14 cellular contexts compared by ENCODE assay signal in genomic region chr17:40019140-40019991, GRCh38. TPM values are rescaled to one million over a fixed set of nuclear protein-coding genes. Genes with fewer than 3 reads are reported as not detected.
DNase-seq lines count a peak whose midpoint lies in the region; ATAC-seq and TF ChIP-seq lines count a peak whose summit lies in the region.
"Had no signal": no experiment of that assay in that cellular context is flagged by ENCODE, and none has a peak within 500 bp of the region (broad histone marks: within the 10 kb centered on the region; RNA-seq: fewer than 3 reads in every experiment).

No MANE protein-coding gene starts in this region.

- peaks cover 91% of the 10 kb centered on the region for H3K4me1 Mint-ChIP-seq in HFFc6 (ENCODE audit: low read depth)
- H3K4me1 Mint-ChIP-seq: central memory CD8-positive, alpha-beta T cell had no signal

- no peak overlapping the region for H3K4me3 ChIP-seq in astrocyte of the spinal cord (ENCODE audit: low read depth, low read length)
- H3K4me3 ChIP-seq: prostate gland had no signal

- peak overlapping the region; percentile 80 for H3K4me3 Mint-ChIP-seq in HFFc6
- H3K4me3 Mint-ChIP-seq: activated CD8-positive, alpha-beta T cell treated with anti-CD3 and anti-CD28 coated beads for 36 hours; central memory CD8-positive, alpha-beta T cell had no signal

- intact Hi-C loops in left ventricle myocardium superior (cut with micrococcal nuclease) = no loop called here

- DNase-seq in HFFc6 = peak; percentile 87
- DNase-seq in astrocyte of the spinal cord (ENCODE audit: low read depth, low spot score) = peak; percentile 83
- DNase-seq in left ventricle myocardium superior = peak; percentile 48
- DNase-seq in stromal cell of bone marrow (ENCODE audit: low read depth) = peak; percentile 47
- DNase-seq in KBM-7 = no peak
- no peak for DNase-seq in RPMI8226
- no peak for DNase-seq in activated CD4-positive, alpha-beta T cell treated with anti-CD3 and anti-CD28 coated beads for 4 hours
- DNase-seq: activated CD8-positive, alpha-beta T cell treated with anti-CD3 and anti-CD28 coated beads for 36 hours; NCI-H2081; stimulated activated CD8-positive, alpha-beta memory T cell treated with anti-CD3 and anti-CD28 coated beads, Interleukin-4, amount 100 ng/mL, for 48 hours had no signal

- peaks cover 6% of the 10 kb centered on the region; the same call in 1 of the 2 replicates for H3K36me3 Mint-ChIP-seq in HFFc6 (ENCODE audit: low read depth)

- no peaks in the 10 kb centered on the region for H3K9me3 Mint-ChIP-seq in HFFc6
- H3K9me3 Mint-ChIP-seq: activated CD8-positive, alpha-beta T cell treated with anti-CD3 and anti-CD28 coated beads for 36 hours; central memory CD8-positive, alpha-beta T cell had no signal

- in situ Hi-C loops in astrocyte of the spinal cord (cut with HindIII; ENCODE audit: low sequenced_read_pairs) = no loop called here
- in situ Hi-C loops in KBM-7 (cut with MboI; ENCODE audit: low pct_unique_long_range_greater_than_20kb, low sequenced_read_pairs) = no loop called here

- TF ChIP-seq CTCF in HFFc6 (IDR thresholded peaks at IDR 0.05) (peak; percentile 59), astrocyte of the spinal cord (IDR thresholded peaks at IDR 0.05; ENCODE audit: low read depth, low read length) (no peak)

- no peaks in the 10 kb centered on the region; the same call in 1 of the 2 replicates for H3K27me3 Mint-ChIP-seq in HFFc6 (ENCODE audit: insufficient read depth)
- H3K27me3 Mint-ChIP-seq: activated CD8-positive, alpha-beta T cell treated with anti-CD3 and anti-CD28 coated beads for 36 hours; central memory CD8-positive, alpha-beta T cell had no signal

- H3K27ac Mint-ChIP-seq in HFFc6 = peak overlapping the region; percentile 98
- H3K27ac Mint-ChIP-seq: activated CD8-positive, alpha-beta T cell treated with anti-CD3 and anti-CD28 coated beads for 36 hours had no signal

- ATAC-seq in left ventricle myocardium superior (peak; percentile 17), GM21619 (IDR thresholded peaks at IDR 0.05; ENCODE audit: unreplicated experiment) (no peak)
- ATAC-seq: activated CD8-positive, alpha-beta T cell treated with anti-CD3 and anti-CD28 coated beads for 36 hours had no signal

RNA-seq across cellular contexts. Expression of gene CSF3, which starts 4.1 kb away (rescaled TPM):
- under 1 TPM in 5 of 6 experiments, not detected in 1; 0.31 to 0.59 (median 0.48) TPM for total RNA-seq in HFFc6 (2021; fragmentation: NEBNext Ultra II Directional; extraction: Animal tissue kit (Norgen Biotek cat#: 25700))
- not detected for total RNA-seq in left ventricle myocardium superior
- total RNA-seq: activated CD8-positive, alpha-beta T cell treated with anti-CD3 and anti-CD28 coated beads for 36 hours; RPMI7951 had no signal

RNA-seq across cellular contexts. Expression of gene MED24, which starts 34.8 kb away (rescaled TPM):
- 10 to 100 TPM; 60.9 to 72.8 (median 65.3) TPM for total RNA-seq in HFFc6 (2021; fragmentation: NEBNext Ultra II Directional; extraction: Animal tissue kit (Norgen Biotek cat#: 25700))
- 56.9 TPM for total RNA-seq in left ventricle myocardium superior

RNA-seq across cellular contexts. Expression of gene PSMD3, which starts 38.8 kb away (rescaled TPM):
- 100 to 1,000 TPM; 143 to 169 (median 160) TPM for total RNA-seq in HFFc6 (2021; fragmentation: NEBNext Ultra II Directional; extraction: Animal tissue kit (Norgen Biotek cat#: 25700))
- total RNA-seq in left ventricle myocardium superior = 83.4 TPM

RNA-seq across cellular contexts. Expression of gene THRA, which starts 43.4 kb away (rescaled TPM):
- 10 to 100 TPM; 29.3 to 33.7 (median 30.7) TPM for total RNA-seq in HFFc6 (2021; fragmentation: NEBNext Ultra II Directional; extraction: Animal tissue kit (Norgen Biotek cat#: 25700))
- total RNA-seq in left ventricle myocardium superior = 98.1 TPM

RNA-seq across cellular contexts. Expression of gene GSDMA, which starts 56.6 kb away (rescaled TPM):
- under 1 TPM; 0.11 to 0.43 (median 0.36) TPM for total RNA-seq in HFFc6 (2021; fragmentation: NEBNext Ultra II Directional; extraction: Animal tissue kit (Norgen Biotek cat#: 25700))
- 0.52 TPM for total RNA-seq in left ventricle myocardium superior
- total RNA-seq: RPMI7951 had no signal

Comparison
In these comparisons a context has a peak if more than half of its experiments do, and no peak if none do; other contexts are left out.
1. DNase-seq: peak in HFFc6 (single experiment), astrocyte of the spinal cord (single experiment), left ventricle myocardium superior (single experiment) and stromal cell of bone marrow (single experiment); none in KBM-7 (single experiment), RPMI8226 (single experiment) and activated CD4-positive, alpha-beta T cell treated with anti-CD3 and anti-CD28 coated beads for 4 hours (0 of 2).